Comparison of ENCODE assay signal across 16 cellular contexts in genomic region chr3:110562621-110563020, GRCh38.
DNase-seq lines count a peak whose midpoint lies in the region; ATAC-seq and TF ChIP-seq lines count a peak whose summit lies in the region.
"Had no signal": no experiment of that assay in that cellular context is flagged by ENCODE, and none has a peak within 500 bp of the region (broad histone marks: within the 10 kb centered on the region; RNA-seq: fewer than 3 reads in every experiment).

No MANE protein-coding gene starts in this region.

- H3K79me2 ChIP-seq in osteoblast (ENCODE audit: insufficient read depth, low read length): no peaks in the 10 kb centered on the region

- peak overlapping the region; percentile 7 for H2AFZ ChIP-seq in osteoblast (ENCODE audit: low read length)
- H2AFZ ChIP-seq: PC-9 had no signal

- H3K9me3 Mint-ChIP-seq in endodermal cell: peaks cover 24% of the 10 kb centered on the region

- no peak overlapping the region for H3K27ac Mint-ChIP-seq in endodermal cell

- no peak for ATAC-seq in mucosa of descending colon
- ATAC-seq: SK-N-SH treated with all-trans-retinoic acid at 6 μM for 48 hours had no signal

- intact Hi-C loops in mucosa of descending colon (cut with DNase I, micrococcal nuclease): no loop called here

- no peaks in the 10 kb centered on the region for H3K36me3 ChIP-seq in endodermal cell (ENCODE audit: control insufficient read depth, insufficient read depth, low read length)
- no peaks in the 10 kb centered on the region for H3K36me3 ChIP-seq in osteoblast (ENCODE audit: insufficient read depth, low read length)
- no peaks in the 10 kb centered on the region for H3K36me3 ChIP-seq in mucosa of descending colon (ENCODE audit: low read depth)
- H3K36me3 ChIP-seq: BLaER1 had no signal

- no peak overlapping the region for H3K4me2 ChIP-seq in osteoblast (ENCODE audit: insufficient read depth, low read length)
- H3K4me2 ChIP-seq: BLaER1, PC-9 had no signal

- WGBS in endodermal cell (ENCODE audit: insufficient coverage in 1 of 2, insufficient read length in 1 of 2), 2 experiments: 100% methylated on average over 1 of the region's 1 CpG; no CpG with 5 or more reads in 1 of the 2 experiments

- peak; percentile 30 for DNase-seq in EL
- peak; percentile 78 for DNase-seq in M059J (ENCODE audit: low read depth)
- no peak for DNase-seq in endodermal cell
- DNase-seq in osteoblast (ENCODE audit: insufficient read length, low spot score, missing footprints): no peak
- no peak for DNase-seq in hepatic stellate cell (ENCODE audit: low spot score)
- DNase-seq in mucosa of descending colon: no peak
- DNase-seq in D341Med (ENCODE audit: low spot score): no peak
- no peak for DNase-seq in NCI-H524 treated with DMSO at 0.1 percent for 48 hours (lab: John Stamatoyannopoulos, UW)
- DNase-seq: NCI-H1048, NCI-H146, NCI-H2227 treated with DMSO at 0.1 percent for 48 hours, NCI-H526 treated with DMSO at 0.1 percent for 48 hours, Right ventricle myocardium superior had no signal

- H3K4me3 ChIP-seq in endodermal cell (ENCODE audit: low read length) (peak overlapping the region; percentile 3), osteoblast (ENCODE audit: insufficient read depth, low read length) (no peak overlapping the region), mucosa of descending colon (no peak overlapping the region)
- H3K4me3 ChIP-seq: BLaER1, PC-9 had no signal

- no peaks in the 10 kb centered on the region for H4K20me1 ChIP-seq in osteoblast (ENCODE audit: insufficient read depth, low read length)
- H4K20me1 ChIP-seq: BLaER1 had no signal

- H3K27me3 Mint-ChIP-seq in endodermal cell (ENCODE audit: insufficient read depth): no peaks in the 10 kb centered on the region

- no peaks in the 10 kb centered on the region for H3K4me1 Mint-ChIP-seq in endodermal cell

- TF ChIP-seq CTCF in endodermal cell (conservative IDR thresholded peaks at IDR 0.05) (no peak), osteoblast (IDR thresholded peaks at IDR 0.05; ENCODE audit: extremely low read depth, low read depth, low read length) (no peak), mucosa of descending colon (IDR thresholded peaks at IDR 0.05) (no peak)

- no peaks in the 10 kb centered on the region for H3K36me3 Mint-ChIP-seq in endodermal cell (ENCODE audit: low read depth)

- H3K9me3 ChIP-seq in endodermal cell (ENCODE audit: control insufficient read depth, low read length) (peaks cover 26% of the 10 kb centered on the region), osteoblast (ENCODE audit: low read depth, low read length) (no peaks in the 10 kb centered on the region), mucosa of descending colon (peaks cover 1% of the 10 kb centered on the region)
- H3K9me3 ChIP-seq: BLaER1 had no signal

- H3K9ac ChIP-seq in endodermal cell (ENCODE audit: extremely low read depth, low read length, poor library complexity, severe bottlenecking): no peak overlapping the region
- H3K9ac ChIP-seq: BLaER1 had no signal

- H3K27me3 ChIP-seq in endodermal cell (ENCODE audit: control insufficient read depth, insufficient read depth, low read length, poor library complexity, severe bottlenecking) (no peaks in the 10 kb centered on the region), osteoblast (ENCODE audit: insufficient read depth, low read length) (no peaks in the 10 kb centered on the region)
- H3K27me3 ChIP-seq: BLaER1 had no signal

- no peak overlapping the region for H3K27ac ChIP-seq in endodermal cell (ENCODE audit: low read depth, low read length)
- no peak overlapping the region for H3K27ac ChIP-seq in osteoblast (ENCODE audit: low read depth, low read length)
- H3K27ac ChIP-seq: BLaER1, PC-9 had no signal

- H3K4me1 ChIP-seq in endodermal cell (ENCODE audit: control insufficient read depth, insufficient read depth, low read length) (no peaks in the 10 kb centered on the region), osteoblast (ENCODE audit: insufficient read depth, low read length) (peaks cover 5% of the 10 kb centered on the region), mucosa of descending colon (ENCODE audit: low read depth) (no peaks in the 10 kb centered on the region)
- H3K4me1 ChIP-seq: BLaER1 had no signal

- H3K4me3 Mint-ChIP-seq in endodermal cell: no peak overlapping the region

Comparison
In these comparisons a context has a peak if more than half of its experiments do, and no peak if none do; other contexts are left out.
1. DNase-seq: peak in EL (single experiment) and M059J (single experiment); none in endodermal cell (single experiment), osteoblast (single experiment), hepatic stellate cell (single experiment), mucosa of descending colon (0 of 3), D341Med (single experiment) and NCI-H524 treated with DMSO at 0.1 percent for 48 hours (single experiment).